ENCODE assay signal across 15 cellular contexts in genomic region chr9:84122572-84122971, GRCh38.
DNase-seq lines count a peak whose midpoint lies in the region; ATAC-seq, FAIRE-seq and TF ChIP-seq lines count a peak whose summit lies in the region.
"Had no signal": no experiment of that assay in that cellular context is flagged by ENCODE, and none has a peak within 500 bp of the region (broad histone marks: within the 10 kb centered on the region; RNA-seq: fewer than 3 reads in every experiment).

No MANE protein-coding gene starts in this region.

- H3K36me3 ChIP-seq in SJCRH30 (no peaks in the 10 kb centered on the region), neural progenitor cell (no peaks in the 10 kb centered on the region)
- H3K36me3 ChIP-seq: BLaER1, HAP-1 had no signal

- no peak overlapping the region for H3K27ac Mint-ChIP-seq in neural progenitor cell
- H3K27ac Mint-ChIP-seq: CD14-positive monocyte; CD4-positive, alpha-beta memory T cell had no signal

- no peaks in the 10 kb centered on the region for H3K79me2 ChIP-seq in neural progenitor cell (ENCODE audit: low read depth)

- no peaks in the 10 kb centered on the region for H3F3A ChIP-seq in neural progenitor cell (ENCODE audit: low read depth)

- TF ChIP-seq CTCF in A549 (IDR thresholded peaks at IDR 0.05) = no peak
- TF ChIP-seq CTCF in neural progenitor cell (IDR thresholded peaks at IDR 0.05) = no peak

- H2AFZ ChIP-seq in neural progenitor cell (replicated peaks) = no peak overlapping the region

- TF ChIP-seq RAD21 in A549 (conservative IDR thresholded peaks at IDR 0.05 in 1 of 2, IDR thresholded peaks at IDR 0.05 in 1 of 2) = no peak

- H3K27ac ChIP-seq in A549 = no peak overlapping the region
- H3K27ac ChIP-seq in SJCRH30 = peak overlapping the region; percentile 1; the same call in 1 of the 2 replicates
- no peak overlapping the region for H3K27ac ChIP-seq in neural progenitor cell
- H3K27ac ChIP-seq: 22Rv1, BLaER1 had no signal

- H3K9me3 ChIP-seq in A549 (no peaks in the 10 kb centered on the region), SJCRH30 (replicated peaks) (no peaks in the 10 kb centered on the region), neural progenitor cell (ENCODE audit: low read depth) (no peaks in the 10 kb centered on the region)
- H3K9me3 ChIP-seq: HAP-1 had no signal

- H3K9ac ChIP-seq in neural progenitor cell = no peak overlapping the region
- H3K9ac ChIP-seq: BLaER1 had no signal

- WGBS in A549 (ENCODE audit: missing lambda C conversion rate) = 4% methylated on average over 1 of the region's 1 CpG

- CTCF ChIA-PET in A549 (lab: Yijun Ruan, JAX) = interaction anchor here (2.3 kb wide), 1 partner anchor 51 kb away, joined by 6 read pairs; no protein-coding TSS in a partner anchor

- H3K27me3 ChIP-seq in SJCRH30 = no peaks in the 10 kb centered on the region
- H3K27me3 ChIP-seq in neural progenitor cell = no peaks in the 10 kb centered on the region
- H3K27me3 ChIP-seq: BLaER1 had no signal

- no peak for ATAC-seq in A549

- TF ChIP-seq EP300 in A549 (IDR thresholded peaks at IDR 0.05) = no peak

- H3K4me1 Mint-ChIP-seq in neural progenitor cell = peaks cover 5% of the 10 kb centered on the region
- H3K4me1 Mint-ChIP-seq: CD14-positive monocyte had no signal

- no peak for FAIRE-seq in A549 (lab: Jason Lieb, UNC)
- FAIRE-seq: GM19239, H1 had no signal

- H3K4me1 ChIP-seq in A549 (no peaks in the 10 kb centered on the region), SJCRH30 (peaks cover 33% of the 10 kb centered on the region), neural progenitor cell (peaks cover 8% of the 10 kb centered on the region)
- H3K4me1 ChIP-seq: BLaER1 had no signal

- peaks cover 2% of the 10 kb centered on the region for H3K9me3 Mint-ChIP-seq in neural progenitor cell

- no peak overlapping the region for H3K4me3 Mint-ChIP-seq in neural progenitor cell
- H3K4me3 Mint-ChIP-seq: CD14-positive monocyte; CD4-positive, alpha-beta memory T cell had no signal

- H3K36me3 Mint-ChIP-seq in neural progenitor cell = no peaks in the 10 kb centered on the region
- H3K36me3 Mint-ChIP-seq: CD14-positive monocyte; CD4-positive, alpha-beta memory T cell had no signal

- H3K4me2 ChIP-seq in A549 (no peak overlapping the region), neural progenitor cell (peak overlapping the region; percentile 4)
- H3K4me2 ChIP-seq: BLaER1 had no signal

- TF ChIP-seq POLR2A in A549 (IDR thresholded peaks at IDR 0.05; ENCODE audit: low read length) = no peak

- no peaks in the 10 kb centered on the region for H4K20me1 ChIP-seq in neural progenitor cell (ENCODE audit: low read depth)
- H4K20me1 ChIP-seq: BLaER1 had no signal

- H3K4me3 ChIP-seq in A549 (no peak overlapping the region), SJCRH30 (no peak overlapping the region), neural progenitor cell (no peak overlapping the region)
- H3K4me3 ChIP-seq: BLaER1, HAP-1 had no signal

- H3K27me3 Mint-ChIP-seq in neural progenitor cell (ENCODE audit: insufficient read depth, low read depth) = no peaks in the 10 kb centered on the region

- DNase-seq in DMS 273 (lab: John Stamatoyannopoulos, UW; ENCODE audit: unreplicated experiment) (peak; percentile 6), DMS 273 treated with DMSO at 0.1 percent for 48 hours (lab: John Stamatoyannopoulos, UW) (no peak), A549 (ENCODE audit: low read depth in 1 of 2, low spot score in 1 of 2) (no peak), SJCRH30 (no peak), neural progenitor cell (ENCODE audit: low spot score) (no peak), NCI-H1092 (lab: John Stamatoyannopoulos, UW) (no peak)
- no peak for DNase-seq in effector CD8-positive, alpha-beta T cell (lab: John Stamatoyannopoulos, UW)
- DNase-seq: CD4-positive, alpha-beta memory T cell; DND-41 had no signal

- POLR2A ChIA-PET in A549 (lab: Yijun Ruan, JAX) = no interaction called here

TF ChIP-seq in A549, 52 proteins besides CTCF, POLR2A, EP300 and RAD21:
- TF ChIP-seq MAFK (IDR thresholded peaks at IDR 0.05; ENCODE audit: partially characterized antibody) (peak; percentile 63), ZFP36 (IDR thresholded peaks at IDR 0.05; ENCODE audit: borderline replicate concordance, partially characterized antibody) (no peak)
